ENCODE assay signal across 8 cellular contexts in genomic region chr5:153974131-153974812, GRCh38.
DNase-seq lines count a peak whose midpoint lies in the region; ATAC-seq lines count a peak whose summit lies in the region.

No MANE protein-coding gene starts in this region.

- no peak overlapping the region for H3K27ac ChIP-seq in effector memory CD4-positive, alpha-beta T cell (ENCODE audit: insufficient read depth, low read length, poor library complexity, severe bottlenecking)

- no peaks in the 10 kb centered on the region for H3K4me1 ChIP-seq in effector memory CD4-positive, alpha-beta T cell (ENCODE audit: control insufficient read depth, insufficient read depth, low read length, poor library complexity, severe bottlenecking)

- DNase-seq in DMS 273 (lab: John Stamatoyannopoulos, UW; ENCODE audit: unreplicated experiment) (peak; percentile 81), RPMI8226 (peak; percentile 58), ecto neural progenitor cell (ENCODE audit: low spot score) (peak; percentile 55), lung microvascular endothelial cell (ENCODE audit: low read depth in 2 of 2) (peak; percentile 57 to 72)
- no peak for DNase-seq in effector memory CD4-positive, alpha-beta T cell

- no peaks in the 10 kb centered on the region for H3K27me3 ChIP-seq in effector memory CD4-positive, alpha-beta T cell (replicated peaks; ENCODE audit: control insufficient read depth, insufficient read depth, low read length, poor library complexity, severe bottlenecking)

- no peak overlapping the region for H3K4me3 ChIP-seq in effector memory CD4-positive, alpha-beta T cell (ENCODE audit: insufficient read depth, low read depth, low read length, poor library complexity, severe bottlenecking)

- H3K9me3 ChIP-seq in effector memory CD4-positive, alpha-beta T cell (ENCODE audit: control insufficient read depth, low read length): no peaks in the 10 kb centered on the region

- ATAC-seq in GM18870 (IDR thresholded peaks at IDR 0.05; ENCODE audit: unreplicated experiment): peak; percentile 58
- ATAC-seq in HG03520 (IDR thresholded peaks at IDR 0.05; ENCODE audit: unreplicated experiment): peak; percentile 49
- ATAC-seq in GM18517 (IDR thresholded peaks at IDR 0.05; ENCODE audit: unreplicated experiment): no peak

- no peaks in the 10 kb centered on the region for H3K36me3 ChIP-seq in effector memory CD4-positive, alpha-beta T cell (ENCODE audit: control insufficient read depth, insufficient read depth, low read length)

Comparison
In these comparisons a context has a peak if more than half of its experiments do, and no peak if none do; other contexts are left out.
1. DNase-seq: peak in DMS 273 (single experiment), RPMI8226 (single experiment), ecto neural progenitor cell (single experiment) and lung microvascular endothelial cell (2 of 2); none in effector memory CD4-positive, alpha-beta T cell (0 of 3).